15 cellular contexts compared by ENCODE assay signal in genomic region chr2:108919571-108920373, GRCh38.
"Had no signal": no experiment of that assay in that cellular context is flagged by ENCODE, and none has a peak within 500 bp of the region (broad histone marks: within the 10 kb centered on the region; RNA-seq: fewer than 3 reads in every experiment).

No MANE protein-coding gene starts in this region.

- H3K27ac ChIP-seq: brain microvascular endothelial cell, neutrophil, parathyroid adenoma had no signal

- H3K36me3 ChIP-seq: brain microvascular endothelial cell, neutrophil had no signal

- H3K9me3 ChIP-seq: neutrophil had no signal

- ATAC-seq: activated T-helper 17 cell treated with anti-CD3 and anti-CD28 coated beads, Interleukin-2, amount 50 U/mL, for 72 hours; effector memory CD8-positive, alpha-beta T cell; naive thymus-derived CD4-positive, alpha-beta T cell had no signal

- DNase-seq: activated B cell treated with CpG ODN at 0.5 μM for 24 hours; activated CD4-positive, alpha-beta memory T cell treated with anti-CD3 and anti-CD28 coated beads for 36 hours; activated CD4-positive, alpha-beta T cell treated with anti-CD3 and anti-CD28 coated beads for 4 hours; activated naive CD4-positive, alpha-beta T cell treated with anti-CD3 and anti-CD28 coated beads, Interleukin-2, amount 10 ng/mL, durations not matched to agents 7 days and 5 days; brain microvascular endothelial cell; effector memory CD8-positive, alpha-beta T cell; immature natural killer cell; mesenchymal stem cell; naive thymus-derived CD4-positive, alpha-beta T cell; stimulated activated CD4-positive, alpha-beta T cell treated with anti-CD3 and anti-CD28 coated beads, Interleukin-1b, Interleukin-23, amount 100 ng/mL, for 48 hours; stimulated activated naive CD4-positive, alpha-beta T cell treated with Interleukin-2 at 50 U/mL for 16 hours; substantia nigra had no signal

- H3K4me1 ChIP-seq: parathyroid adenoma had no signal
